In genomic region chr1:980602-981395, GRCh38 we compare ENCODE assay signal across 20 cellular contexts. TPM values are rescaled to one million over a fixed set of nuclear protein-coding genes. Genes with fewer than 3 reads are reported as not detected.
DNase-seq lines count a peak whose midpoint lies in the region; ATAC-seq, FAIRE-seq and TF ChIP-seq lines count a peak whose summit lies in the region.
"Had no signal": no experiment of that assay in that cellular context is flagged by ENCODE, and none has a peak within 500 bp of the region (broad histone marks: within the 10 kb centered on the region; RNA-seq: fewer than 3 reads in every experiment).

No MANE protein-coding gene starts in this region.

- DNase-seq in K562 (ENCODE audit: extremely low read depth in 1 of 4, low spot score in 3 of 4) (no peak), heart left ventricle (peak; percentile 84 to 92 (median 89)), left lobe of liver (ENCODE audit: low spot score) (no peak), gastrocnemius medialis (peak; percentile 95 to 98), DMS53 treated with DMSO at 0.1 percent for 48 hours (lab: John Stamatoyannopoulos, UW; ENCODE audit: unreplicated experiment) (no peak), GM19240 (ENCODE audit: insufficient read length, low spot score) (no peak)
- DNase-seq: Caco-2; CD4-positive, CD25-positive, alpha-beta regulatory T cell; DMS153; EL; KBM-7; NCI-H1694 treated with DMSO at 0.1 percent for 48 hours; NCI-H510A; NCI-H748 treated with DMSO at 0.1 percent for 48 hours; NK-92 treated with Interleukin-12 subunit alpha and Interleukin-12 subunit beta, amount 100 ng/mL, for 24 hours; SHP77 treated with DMSO at 0.1 percent for 48 hours had no signal

- ATAC-seq in K562, result peak; percentile 29
- peak; percentile 65 to 77 (median 74) for ATAC-seq in heart left ventricle
- peak; percentile 36 for ATAC-seq in left lobe of liver
- peak; percentile 39 for ATAC-seq in gastrocnemius medialis
- ATAC-seq in GM21786 (IDR thresholded peaks at IDR 0.05; ENCODE audit: unreplicated experiment), result no peak

- no peaks in the 10 kb centered on the region for H3K79me2 ChIP-seq in K562 (ENCODE audit: control insufficient read depth, insufficient read depth, low read length)

- peaks cover 13% of the 10 kb centered on the region for H4K20me1 ChIP-seq in K562 (replicated peaks; ENCODE audit: control insufficient read depth, insufficient read depth, low read length)

- no peaks in the 10 kb centered on the region for H3K36me3 ChIP-seq in K562 (ENCODE audit: control insufficient read depth, insufficient read depth, low read length)
- peaks cover 0 to 4% (median 0%) of the 10 kb centered on the region in 9 donors for H3K36me3 ChIP-seq in heart left ventricle
- H3K36me3 ChIP-seq in gastrocnemius medialis, result no peaks in the 10 kb centered on the region

- H2AFZ ChIP-seq in K562 (ENCODE audit: low read depth, low read length), result no peak overlapping the region

- intact Hi-C loops in K562 (cut with micrococcal nuclease) (loop anchor here (10.0 kb wide), 1 partner anchor 314 kb away; no protein-coding TSS in a partner anchor), heart left ventricle (cut with DNase I) (loop anchor here in 2 of 10 donors (5.0 to 10.0 kb wide), 2 partner anchors 82 to 314 kb away; no protein-coding TSS in a partner anchor), gastrocnemius medialis (cut with DNase I; ENCODE audit: low total_unique reads) (loop anchor here (5.0 kb wide), 1 partner anchor 367 kb away; the partner anchor contains the start of gene DVL1)

- no peak for TF ChIP-seq CTCF in K562 (IDR thresholded peaks at IDR 0.05 in 2 of 3, conservative IDR thresholded peaks at IDR 0.05 in 1 of 3; ENCODE audit: insufficient read depth in 2 of 3, low read depth in 1 of 3, low read length in 3 of 3)
- peak in 2 of 12 donors; percentile 6 to 12 for TF ChIP-seq CTCF in heart left ventricle (IDR thresholded peaks at IDR 0.05)
- TF ChIP-seq CTCF in gastrocnemius medialis (IDR thresholded peaks at IDR 0.05 in 4 of 5, conservative IDR thresholded peaks at IDR 0.05 in 1 of 5), result peak in 2 of 5 experiments; percentile 16 to 25

- TF ChIP-seq RAD21 in K562 (CRISPR knock-in tag; conservative IDR thresholded peaks at IDR 0.05 in 1 of 2, IDR thresholded peaks at IDR 0.05 in 1 of 2), result no peak

- CTCF ChIA-PET in K562 (lab: Yijun Ruan, JAX; ENCODE audit: low intra/inter-chr PET ratio), result no interaction called here

- in situ Hi-C loops in K562 (cut with MboI) (loop anchor here (10.0 kb wide), 1 partner anchor 84 kb away; no protein-coding TSS in a partner anchor), gastrocnemius medialis (cut with MboI; ENCODE audit: low sequenced_read_pairs in 4 of 4) (loop anchor here in 2 of 4 donors (10.0 kb wide), 1 partner anchor 84 kb away; no protein-coding TSS in a partner anchor)

- H3K9ac ChIP-seq in K562 (ENCODE audit: insufficient read depth in 1 of 2, low read depth in 2 of 2, low read length in 2 of 2), result peak overlapping the region in 1 of 2 experiments; percentile 45; a peak in 1 of 4 replicates

- H3K27me3 ChIP-seq in K562 (ENCODE audit: control insufficient read depth in 2 of 2, insufficient read depth in 2 of 2, low read length in 2 of 2) (peaks cover 39 to 65% of the 10 kb centered on the region in 2 experiments; a peak in 4 of 5 replicates), heart left ventricle (peaks cover 0 to 18% (median 6%) of the 10 kb centered on the region in 9 donors), gastrocnemius medialis (no peaks in the 10 kb centered on the region)

- WGBS in K562 (ENCODE audit: insufficient coverage, low coverage, missing lambda C conversion rate), result 13% methylated on average over 35 of the region's 35 CpGs
- WGBS in heart left ventricle, 4 donors, result 37 to 55% (median 46%) methylated on average over 13 to 35 of the region's 35 CpGs

- POLR2A ChIA-PET in K562 (lab: Yijun Ruan, JAX), result interaction anchor here (0.6 to 1.5 kb wide), 6 partner anchors 12 to 343 kb away, joined by 3 to 7 read pairs (median 4); partner anchors contain the start of gene HES4

- H3K4me3 ChIP-seq in K562, result no peak overlapping the region
- peak overlapping the region; percentile 33 to 67 (median 56) for H3K4me3 ChIP-seq in heart left ventricle
- H3K4me3 ChIP-seq in gastrocnemius medialis, result peak overlapping the region; percentile 58 to 67 (median 62)

- H3K9me3 ChIP-seq in K562 (replicated peaks; ENCODE audit: control insufficient read depth, insufficient read depth, low read depth, low read length), result no peaks in the 10 kb centered on the region
- H3K9me3 ChIP-seq in heart left ventricle, result no peaks in the 10 kb centered on the region
- H3K9me3 ChIP-seq in gastrocnemius medialis, result no peaks in the 10 kb centered on the region
- H3K9me3 ChIP-seq: Caco-2 had no signal

- peaks cover 0 to 69% of the 10 kb centered on the region in 2 experiments; a peak in 3 of 5 replicates for H3K4me1 ChIP-seq in K562 (replicated peaks in 1 of 2; ENCODE audit: control insufficient read depth in 2 of 2, insufficient read depth in 2 of 2, low read length in 2 of 2)
- peaks cover 0 to 40% (median 9%) of the 10 kb centered on the region in 12 donors for H3K4me1 ChIP-seq in heart left ventricle
- peaks cover 29 to 44% of the 10 kb centered on the region in 2 donors for H3K4me1 ChIP-seq in gastrocnemius medialis

- H3K27ac ChIP-seq in K562 (ENCODE audit: extremely low read depth, low read depth, low read length) (no peak overlapping the region), heart left ventricle (peak overlapping the region; percentile 79 to 100 (median 98)), gastrocnemius medialis (peak overlapping the region; percentile 100)

- no peak overlapping the region; the same call in 1 of the 2 replicates for H3K4me2 ChIP-seq in K562 (ENCODE audit: insufficient read depth, low read length)

- no peak for TF ChIP-seq EP300 in K562 (IDR thresholded peaks at IDR 0.05; ENCODE audit: low read length)

- no TSS peak for BruUV-seq in K562 (replicated peaks; lab: Mats Ljungman, UMichigan)

- no peak for TF ChIP-seq POLR2A in K562 (conservative IDR thresholded peaks at IDR 0.05)
- peak; percentile 48 to 88 for TF ChIP-seq POLR2A in heart left ventricle (IDR thresholded peaks at IDR 0.05)
- TF ChIP-seq POLR2A in gastrocnemius medialis (IDR thresholded peaks at IDR 0.05), result peak; percentile 95

- no peaks in the 10 kb centered on the region for H3K9me1 ChIP-seq in K562 (ENCODE audit: control insufficient read depth, insufficient read depth, low read length)

- no peak for FAIRE-seq in K562 (lab: Jason Lieb, UNC)
- FAIRE-seq: GM12892, GM18507, H54 had no signal

RNA-seq across cellular contexts. Expression of gene PERM1, which starts 1.1 kb away (rescaled TPM):
- total RNA-seq in K562 (2011; cell fraction: chromatin; rRNA removed; ENCODE audit: low replicate concordance), result 0.30 and 1.0 TPM in 2 replicates
- 0.39 and 0.67 TPM in 2 replicates for total RNA-seq in K562 (2011; cell fraction: nucleolus; rRNA removed)
- 0.23 and 0.29 TPM in 2 replicates for total RNA-seq in K562 (2011; cell fraction: nucleoplasm; rRNA removed)
- total RNA-seq in K562 (2014; rRNA removed) (not detected in 2 replicates), K562 (2014; rRNA removed; fragmentation: Illumina TruSeq; extraction: Trizol) (not detected in 2 replicates), K562 (2015; rRNA removed; fragmentation: Illumina TruSeq; extraction: Trizol) (not detected in 2 replicates), K562 (2021) (not detected in 2 replicates), heart left ventricle (100 to 1,000 TPM in 6 of 9 donors, 10 to 100 TPM in 3; 52.8 to 149 (median 104) TPM), left lobe of liver (0.83 TPM), gastrocnemius medialis (100 to 1,000 TPM in 2 of 4 donors, 10 to 100 TPM in 2; 38.9 to 218 (median 98.8) TPM)
- polyA plus RNA-seq in K562 (2011; rRNA removed) (0.04 TPM in 1 of 2 replicates, not detected in the other), K562 (2014; fragmentation: Illumina TruSeq; extraction: Trizol) (not detected in 2 replicates), K562 (2014; fragmentation: Nextera tagmentation; extraction: Ambion mirVana) (not detected), K562 (2014; rRNA removed) (not detected in 2 replicates), heart left ventricle (100 to 1,000 TPM in 1 of 2 donors, 10 to 100 TPM in 1; 53.3 to 353 TPM)
- polyA plus RNA-seq in K562 (2011; cell fraction: cytosol; rRNA removed), result 0.06 TPM in 1 of 2 replicates, not detected in the other
- polyA plus RNA-seq in K562 (2011; cell fraction: nucleus; rRNA removed), result 0.18 and 0.25 TPM in 2 replicates
- 0.46 and 0.48 TPM in 2 replicates for polyA plus RNA-seq in K562 (2012)
- polyA minus RNA-seq in K562 (2011; rRNA and poly(A)+ RNA removed), result not detected in 2 replicates
- not detected in 2 replicates for polyA minus RNA-seq in K562 (2011; cell fraction: cytosol; rRNA and poly(A)+ RNA removed)
- 0.33 TPM in 1 of 2 replicates, not detected in the other for polyA minus RNA-seq in K562 (2011; cell fraction: nucleus; rRNA and poly(A)+ RNA removed)
- total RNA-seq: CD4-positive, CD25-positive, alpha-beta regulatory T cell had no signal
- polyA plus RNA-seq: CD4-positive, CD25-positive, alpha-beta regulatory T cell had no signal

RNA-seq across cellular contexts. Expression of gene PLEKHN1, which starts 14.5 kb away (rescaled TPM):
- 0.99 and 3.5 TPM in 2 replicates for total RNA-seq in K562 (2011; cell fraction: chromatin; rRNA removed; ENCODE audit: low replicate concordance)
- 1.2 and 2.6 TPM in 2 replicates for total RNA-seq in K562 (2011; cell fraction: nucleolus; rRNA removed)
- 0.88 and 1.6 TPM in 2 replicates for total RNA-seq in K562 (2011; cell fraction: nucleoplasm; rRNA removed)
- total RNA-seq in K562 (2014; rRNA removed) (0.09 and 0.69 TPM in 2 replicates), K562 (2014; rRNA removed; fragmentation: Illumina TruSeq; extraction: Trizol) (0.07 TPM in 1 of 2 replicates, not detected in the other), K562 (2015; rRNA removed; fragmentation: Illumina TruSeq; extraction: Trizol) (0.11 and 0.18 TPM in 2 replicates), K562 (2021) (1.2 and 1.5 TPM in 2 replicates), heart left ventricle (under 1 TPM in 2 of 9 donors, not detected in 7; 0.37 to 0.63 TPM), left lobe of liver (0.28 TPM), gastrocnemius medialis (under 1 TPM in 1 of 4 donors, not detected in 3; 0.23 TPM)
- polyA plus RNA-seq in K562 (2011; rRNA removed) (0.13 and 0.34 TPM in 2 replicates), K562 (2014; fragmentation: Illumina TruSeq; extraction: Trizol) (0.13 and 0.69 TPM in 2 replicates), K562 (2014; fragmentation: Nextera tagmentation; extraction: Ambion mirVana) (not detected), K562 (2014; rRNA removed) (0.52 and 0.80 TPM in 2 replicates), heart left ventricle (under 1 TPM; 0.15 TPM)
- 0.12 and 0.37 TPM in 2 replicates for polyA plus RNA-seq in K562 (2011; cell fraction: cytosol; rRNA removed)
- polyA plus RNA-seq in K562 (2011; cell fraction: nucleus; rRNA removed), result 2.6 and 3.6 TPM in 2 replicates
- 0.47 and 1.4 TPM in 2 replicates for polyA plus RNA-seq in K562 (2012)
- polyA minus RNA-seq in K562 (2011; rRNA and poly(A)+ RNA removed), result not detected in 2 replicates
- polyA minus RNA-seq in K562 (2011; cell fraction: cytosol; rRNA and poly(A)+ RNA removed), result 0.55 TPM in 1 of 2 replicates, not detected in the other
- polyA minus RNA-seq in K562 (2011; cell fraction: nucleus; rRNA and poly(A)+ RNA removed), result 1.3 and 1.8 TPM in 2 replicates

RNA-seq across cellular contexts. Expression of gene HES4, which starts 19.1 kb away (rescaled TPM):
- total RNA-seq in K562 (2011; cell fraction: chromatin; rRNA removed; ENCODE audit: low replicate concordance), result 5.7 and 23.9 TPM in 2 replicates
- 54.5 and 57.7 TPM in 2 replicates for total RNA-seq in K562 (2011; cell fraction: nucleolus; rRNA removed)
- total RNA-seq in K562 (2011; cell fraction: nucleoplasm; rRNA removed), result 14.9 and 19.0 TPM in 2 replicates
- total RNA-seq in K562 (2014; rRNA removed) (41.4 and 49.2 TPM in 2 replicates), K562 (2014; rRNA removed; fragmentation: Illumina TruSeq; extraction: Trizol) (0.25 TPM in 1 of 2 replicates, not detected in the other), K562 (2015; rRNA removed; fragmentation: Illumina TruSeq; extraction: Trizol) (1.9 TPM in 2 replicates), K562 (2021) (40.5 and 44.3 TPM in 2 replicates), heart left ventricle (10 to 100 TPM; 26.8 to 98.1 (median 42.0) TPM), left lobe of liver (3.9 TPM), gastrocnemius medialis (10 to 100 TPM in 2 of 4 donors, 1 to 10 TPM in 2; 6.4 to 17.4 (median 9.5) TPM)
- polyA plus RNA-seq in K562 (2011; rRNA removed) (5.3 and 10.4 TPM in 2 replicates), K562 (2014; fragmentation: Illumina TruSeq; extraction: Trizol) (0.21 and 0.61 TPM in 2 replicates), K562 (2014; fragmentation: Nextera tagmentation; extraction: Ambion mirVana) (not detected), K562 (2014; rRNA removed) (33.7 and 43.7 TPM in 2 replicates), heart left ventricle (10 to 100 TPM; 25.7 to 29.2 TPM)
- 18.6 and 66.9 TPM in 2 replicates for polyA plus RNA-seq in K562 (2011; cell fraction: cytosol; rRNA removed)
- polyA plus RNA-seq in K562 (2011; cell fraction: nucleus; rRNA removed), result 86.7 and 173 TPM in 2 replicates
- polyA plus RNA-seq in K562 (2012), result 8.3 and 15.7 TPM in 2 replicates
- 0.21 TPM in 1 of 2 replicates, not detected in the other for polyA minus RNA-seq in K562 (2011; rRNA and poly(A)+ RNA removed)
- 3.6 and 11.6 TPM in 2 replicates for polyA minus RNA-seq in K562 (2011; cell fraction: cytosol; rRNA and poly(A)+ RNA removed)
- polyA minus RNA-seq in K562 (2011; cell fraction: nucleus; rRNA and poly(A)+ RNA removed), result 7.2 and 11.6 TPM in 2 replicates

RNA-seq across cellular contexts. Expression of gene KLHL17, which starts 20.4 kb away (rescaled TPM):
- 105 and 413 TPM in 2 replicates for total RNA-seq in K562 (2011; cell fraction: chromatin; rRNA removed; ENCODE audit: low replicate concordance)
- 347 and 361 TPM in 2 replicates for total RNA-seq in K562 (2011; cell fraction: nucleolus; rRNA removed)
- total RNA-seq in K562 (2011; cell fraction: nucleoplasm; rRNA removed), result 167 and 188 TPM in 2 replicates
- total RNA-seq in K562 (2014; rRNA removed) (30.7 and 30.8 TPM in 2 replicates), K562 (2014; rRNA removed; fragmentation: Illumina TruSeq; extraction: Trizol) (1.5 and 2.9 TPM in 2 replicates), K562 (2015; rRNA removed; fragmentation: Illumina TruSeq; extraction: Trizol) (13.0 and 16.3 TPM in 2 replicates), K562 (2021) (58.1 and 71.4 TPM in 2 replicates), heart left ventricle (1 to 10 TPM; 1.6 to 6.8 (median 4.7) TPM), left lobe of liver (7.3 TPM), gastrocnemius medialis (1 to 10 TPM; 1.3 to 5.7 (median 2.3) TPM)
- polyA plus RNA-seq in K562 (2011; rRNA removed) (18.6 and 49.7 TPM in 2 replicates), K562 (2014; fragmentation: Illumina TruSeq; extraction: Trizol) (7.2 and 22.1 TPM in 2 replicates), K562 (2014; fragmentation: Nextera tagmentation; extraction: Ambion mirVana) (under 1 TPM; 0.14 to 0.55 TPM), K562 (2014; rRNA removed) (67.3 and 84.8 TPM in 2 replicates), heart left ventricle (1 to 10 TPM; 5.4 to 5.5 TPM)
- polyA plus RNA-seq in K562 (2011; cell fraction: cytosol; rRNA removed), result 22.8 and 35.9 TPM in 2 replicates
- 819 and 946 TPM in 2 replicates for polyA plus RNA-seq in K562 (2011; cell fraction: nucleus; rRNA removed)
- 31.2 and 45.6 TPM in 2 replicates for polyA plus RNA-seq in K562 (2012)
- 3.4 and 5.1 TPM in 2 replicates for polyA minus RNA-seq in K562 (2011; rRNA and poly(A)+ RNA removed)
- polyA minus RNA-seq in K562 (2011; cell fraction: cytosol; rRNA and poly(A)+ RNA removed), result 8.9 and 14.1 TPM in 2 replicates
- polyA minus RNA-seq in K562 (2011; cell fraction: nucleus; rRNA and poly(A)+ RNA removed), result 72.0 and 97.5 TPM in 2 replicates

RNA-seq across cellular contexts. Expression of gene NOC2L, which starts 21.7 kb away (rescaled TPM):
- total RNA-seq in K562 (2011; cell fraction: chromatin; rRNA removed; ENCODE audit: low replicate concordance), result 185 and 348 TPM in 2 replicates
- 202 and 208 TPM in 2 replicates for total RNA-seq in K562 (2011; cell fraction: nucleolus; rRNA removed)
- total RNA-seq in K562 (2011; cell fraction: nucleoplasm; rRNA removed), result 191 and 196 TPM in 2 replicates
- total RNA-seq in K562 (2014; rRNA removed), result 363 and 418 TPM in 2 replicates
- total RNA-seq in K562 (2014; rRNA removed; fragmentation: Illumina TruSeq; extraction: Trizol), result 111 and 128 TPM in 2 replicates
- 214 and 216 TPM in 2 replicates for total RNA-seq in K562 (2015; rRNA removed; fragmentation: Illumina TruSeq; extraction: Trizol)
- total RNA-seq in K562 (2021), result 407 and 410 TPM in 2 replicates
- 86.6 and 118 TPM in 2 replicates for polyA plus RNA-seq in K562 (2011; rRNA removed)
- polyA plus RNA-seq in K562 (2011; cell fraction: cytosol; rRNA removed), result 166 and 242 TPM in 2 replicates
- 153 and 201 TPM in 2 replicates for polyA plus RNA-seq in K562 (2011; cell fraction: nucleus; rRNA removed)
- 162 and 252 TPM in 2 replicates for polyA plus RNA-seq in K562 (2012)
- polyA plus RNA-seq in K562 (2014; fragmentation: Illumina TruSeq; extraction: Trizol), result 200 and 279 TPM in 2 replicates
- 1 to 10 TPM; 4.0 to 9.7 TPM for polyA plus RNA-seq in K562 (2014; fragmentation: Nextera tagmentation; extraction: Ambion mirVana)
- polyA plus RNA-seq in K562 (2014; rRNA removed), result 260 and 299 TPM in 2 replicates
- polyA minus RNA-seq in K562 (2011; rRNA and poly(A)+ RNA removed), result 113 and 170 TPM in 2 replicates
- 169 and 187 TPM in 2 replicates for polyA minus RNA-seq in K562 (2011; cell fraction: cytosol; rRNA and poly(A)+ RNA removed)
- polyA minus RNA-seq in K562 (2011; cell fraction: nucleus; rRNA and poly(A)+ RNA removed), result 36.1 and 52.3 TPM in 2 replicates
- 10 to 100 TPM; 36.0 to 63.6 (median 43.3) TPM for total RNA-seq in heart left ventricle
- 10 to 100 TPM; 55.1 to 85.3 TPM for polyA plus RNA-seq in heart left ventricle
- 32.5 TPM for total RNA-seq in left lobe of liver
- 100 to 1,000 TPM in 1 of 4 donors, 10 to 100 TPM in 3; 47.4 to 115 (median 74.2) TPM for total RNA-seq in gastrocnemius medialis

Comparison
In these comparisons a context has a peak if more than half of its experiments do, and no peak if none do; other contexts are left out.
1. DNase-seq: peak in heart left ventricle (5 of 5) and gastrocnemius medialis (2 of 2); none in K562 (0 of 4), left lobe of liver (single experiment), DMS53 treated with DMSO at 0.1 percent for 48 hours (single experiment) and GM19240 (single experiment).
2. RNA of gene PERM1, which starts 1.1 kb away (total RNA-seq): 38.9 to 218 TPM in gastrocnemius medialis and 52.8 to 149 TPM in heart left ventricle; 0.83 TPM in left lobe of liver (single experiment) and 0.23 to 1.0 TPM in K562; every median in the first group is over 10 times any median in the second.